ENCODE assay signal across 10 cellular contexts in the genomic region with DNA sequence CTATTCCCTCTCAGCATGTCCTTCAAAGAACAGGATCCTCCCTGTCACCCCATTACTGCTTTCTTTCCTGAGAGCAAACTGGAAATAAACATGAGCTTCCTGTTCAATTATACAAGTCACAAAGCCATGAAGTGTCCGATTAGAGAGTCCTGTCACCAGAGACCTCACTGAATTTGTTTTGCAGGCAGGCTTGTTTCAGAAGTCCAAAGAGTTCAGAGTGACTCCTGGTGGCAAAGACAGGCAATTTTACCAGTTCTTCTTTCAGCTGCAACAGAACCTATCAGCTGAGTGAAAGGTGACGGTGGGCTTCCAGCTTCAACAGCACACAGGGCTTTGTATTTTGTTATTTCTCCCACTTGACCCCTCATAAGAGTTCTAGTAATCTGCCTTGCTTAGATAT. TPM values are rescaled to one million over a fixed set of nuclear protein-coding genes. Genes with fewer than 3 reads are reported as not detected.
DNase-seq lines count a peak whose midpoint lies in the region; ATAC-seq and TF ChIP-seq lines count a peak whose summit lies in the region.
"Had no signal": no experiment of that assay in that cellular context is flagged by ENCODE, and none has a peak within 500 bp of the region (broad histone marks: within the 10 kb centered on the region; RNA-seq: fewer than 3 reads in every experiment).

No MANE protein-coding gene starts in this region.

- ATAC-seq in GM18870 (IDR thresholded peaks at IDR 0.05; ENCODE audit: unreplicated experiment) = no peak

- H3K9me3 ChIP-seq in OCI-LY3 (ENCODE audit: insufficient read depth, low read length) = no peaks in the 10 kb centered on the region
- H3K9me3 ChIP-seq in osteoblast (ENCODE audit: low read depth, low read length) = no peaks in the 10 kb centered on the region
- H3K9me3 ChIP-seq: psoas muscle had no signal

- H4K20me1 ChIP-seq in OCI-LY3 (ENCODE audit: insufficient read depth, low read length) (no peaks in the 10 kb centered on the region), osteoblast (ENCODE audit: insufficient read depth, low read length) (peaks cover 18% of the 10 kb centered on the region)

- DNase-seq in DMS 273 (lab: John Stamatoyannopoulos, UW; ENCODE audit: unreplicated experiment) = peak; percentile 37
- DNase-seq in DMS 273 treated with DMSO at 0.1 percent for 48 hours (lab: John Stamatoyannopoulos, UW) = no peak
- peak; percentile 26 for DNase-seq in fibroblast of gingiva (ENCODE audit: low read depth)
- no peak for DNase-seq in osteoblast (ENCODE audit: insufficient read length, low spot score, missing footprints)
- no peak for DNase-seq in inferior parietal cortex (ENCODE audit: extremely low spot score)
- DNase-seq in middle frontal gyrus (ENCODE audit: extremely low spot score, low spot score) = no peak
- DNase-seq: psoas muscle had no signal

- no peak overlapping the region for H3K27ac ChIP-seq in OCI-LY3 (ENCODE audit: low read length)
- no peak overlapping the region for H3K27ac ChIP-seq in osteoblast (ENCODE audit: low read depth, low read length)
- H3K27ac ChIP-seq: 22Rv1, psoas muscle had no signal

- H3K4me1 ChIP-seq in OCI-LY3 (ENCODE audit: low read length) (peaks cover 7% of the 10 kb centered on the region), osteoblast (ENCODE audit: insufficient read depth, low read length) (peaks cover 8% of the 10 kb centered on the region)

- H3K4me3 ChIP-seq in OCI-LY3 (ENCODE audit: low read length) (no peak overlapping the region), osteoblast (ENCODE audit: insufficient read depth, low read length) (no peak overlapping the region)
- H3K4me3 ChIP-seq: psoas muscle had no signal

- H3K9ac ChIP-seq in OCI-LY3 (ENCODE audit: low read length) = no peak overlapping the region

- H3K79me2 ChIP-seq in OCI-LY3 (ENCODE audit: low read length) (peaks cover 31% of the 10 kb centered on the region), osteoblast (ENCODE audit: insufficient read depth, low read length) (peaks cover 67% of the 10 kb centered on the region)

- H2AFZ ChIP-seq in OCI-LY3 (ENCODE audit: low read depth, low read length) (no peak overlapping the region), osteoblast (ENCODE audit: low read length) (no peak overlapping the region)

- H3K36me3 ChIP-seq in OCI-LY3 (replicated peaks; ENCODE audit: low read depth, low read length) (peaks cover 42% of the 10 kb centered on the region), osteoblast (ENCODE audit: insufficient read depth, low read length) (peaks cover 16% of the 10 kb centered on the region)

- H3K4me2 ChIP-seq in OCI-LY3 (ENCODE audit: low read length) (no peak overlapping the region), osteoblast (ENCODE audit: insufficient read depth, low read length) (no peak overlapping the region)

- TF ChIP-seq CTCF in OCI-LY3 (IDR thresholded peaks at IDR 0.05; ENCODE audit: low read depth, low read length) (peak; percentile 20), osteoblast (IDR thresholded peaks at IDR 0.05; ENCODE audit: extremely low read depth, low read depth, low read length) (peak; percentile 50)

- H3K27me3 ChIP-seq in OCI-LY3 (ENCODE audit: low read depth, low read length) (no peaks in the 10 kb centered on the region), osteoblast (ENCODE audit: insufficient read depth, low read length) (no peaks in the 10 kb centered on the region)

RNA-seq across cellular contexts. Expression of a gene that starts 6.4 kb away (rescaled TPM):
- total RNA-seq in osteoblast = 36.2 and 37.6 TPM in 2 replicates

RNA-seq across cellular contexts. Expression of a gene that starts 14.2 kb away (rescaled TPM):
- 0.29 and 0.36 TPM in 2 replicates for total RNA-seq in osteoblast

RNA-seq across cellular contexts. Expression of a gene that starts 15.1 kb away (rescaled TPM):
- 93.4 and 94.9 TPM in 2 replicates for total RNA-seq in osteoblast

RNA-seq across cellular contexts. Expression of a gene that starts 24.3 kb away (rescaled TPM):
- under 0.01 TPM in 2 replicates for total RNA-seq in osteoblast

Comparison
In these comparisons a context has a peak if more than half of its experiments do, and no peak if none do; other contexts are left out.
1. DNase-seq: peak in DMS 273 (single experiment) and fibroblast of gingiva (single experiment); none in DMS 273 treated with DMSO at 0.1 percent for 48 hours (single experiment), osteoblast (single experiment), inferior parietal cortex (single experiment) and middle frontal gyrus (single experiment).